13 cellular contexts compared by ENCODE assay signal in genomic region chr17:76527016-76527415, GRCh38. TPM values are rescaled to one million over a fixed set of nuclear protein-coding genes. Genes with fewer than 3 reads are reported as not detected.
DNase-seq lines count a peak whose midpoint lies in the region; ATAC-seq and TF ChIP-seq lines count a peak whose summit lies in the region.
"Not testable (repeated sequence)": the region's sequence is repeated elsewhere in the genome, so short reads cannot be mapped to it uniquely, and the experiment has no call there.
"Had no signal": no experiment of that assay in that cellular context is flagged by ENCODE, and none has a peak within 500 bp of the region (broad histone marks: within the 10 kb centered on the region; RNA-seq: fewer than 3 reads in every experiment).

No MANE protein-coding gene starts in this region.

- H2AFZ ChIP-seq in hepatocyte; neural progenitor cell (replicated peaks): not testable (repeated sequence)

- not testable (repeated sequence) for H4K20me1 ChIP-seq in hepatocyte (ENCODE audit: insufficient read depth, poor library complexity, severe bottlenecking); neural progenitor cell (ENCODE audit: low read depth)

- H3K4me3 Mint-ChIP-seq in activated naive CD8-positive, alpha-beta T cell treated with anti-CD3 and anti-CD28 coated beads for 36 hours: peak overlapping the region; percentile 0
- peak overlapping the region; percentile 9 to 26 for H3K4me3 Mint-ChIP-seq in effector memory CD8-positive, alpha-beta T cell
- peak overlapping the region; percentile 3 for H3K4me3 Mint-ChIP-seq in neural progenitor cell
- H3K4me3 Mint-ChIP-seq in stimulated activated naive B cell treated with anti-CD40 and anti-IgM and Interleukin-4, amounts not matched to agents 10 μg/mL and 1 μg/mL and 100 μg/mL, for 72 hours: peak overlapping the region; percentile 57 to 85

- H3K36me3 ChIP-seq in Peyer's patch; hepatocyte (replicated peaks; ENCODE audit: insufficient read depth, low read depth); neural progenitor cell; urinary bladder (ENCODE audit: insufficient read depth): not testable (repeated sequence)

- H3K9me3 Mint-ChIP-seq in activated naive CD8-positive, alpha-beta T cell treated with anti-CD3 and anti-CD28 coated beads for 36 hours; effector memory CD8-positive, alpha-beta T cell; neural progenitor cell; stimulated activated naive B cell treated with anti-CD40 and anti-IgM and Interleukin-4, amounts not matched to agents 10 μg/mL and 1 μg/mL and 100 μg/mL, for 72 hours: not testable (repeated sequence)

- peak overlapping the region; percentile 2 for H3K27ac Mint-ChIP-seq in activated naive CD8-positive, alpha-beta T cell treated with anti-CD3 and anti-CD28 coated beads for 36 hours
- peak overlapping the region; percentile 84 to 86 for H3K27ac Mint-ChIP-seq in effector memory CD8-positive, alpha-beta T cell
- H3K27ac Mint-ChIP-seq in neural progenitor cell: peak overlapping the region; percentile 7
- H3K27ac Mint-ChIP-seq in stimulated activated naive B cell treated with anti-CD40 and anti-IgM and Interleukin-4, amounts not matched to agents 10 μg/mL and 1 μg/mL and 100 μg/mL, for 72 hours: peak overlapping the region; percentile 27

- not testable (repeated sequence) for H3F3A ChIP-seq in neural progenitor cell (ENCODE audit: low read depth)

- H3K27ac ChIP-seq in Peyer's patch: peak overlapping the region; percentile 82 to 99 (median 89)
- H3K27ac ChIP-seq in hepatocyte: peak overlapping the region; percentile 98
- not testable (repeated sequence) for H3K27ac ChIP-seq in neural progenitor cell
- peak overlapping the region; percentile 92 for H3K27ac ChIP-seq in urinary bladder (ENCODE audit: low read depth)

- H3K79me2 ChIP-seq in hepatocyte; neural progenitor cell (ENCODE audit: low read depth): not testable (repeated sequence)

- H3K9me3 ChIP-seq in Peyer's patch; hepatocyte (ENCODE audit: low read depth); neural progenitor cell (ENCODE audit: low read depth): not testable (repeated sequence)

- not testable (repeated sequence) for H3K4me3 ChIP-seq in Peyer's patch; hepatocyte; neural progenitor cell; urinary bladder (ENCODE audit: low read depth, low read length)

- H3K9ac ChIP-seq in neural progenitor cell: not testable (repeated sequence)

- peak overlapping the region; percentile 65 for H3K4me2 ChIP-seq in hepatocyte
- not testable (repeated sequence) for H3K4me2 ChIP-seq in neural progenitor cell

- not testable (repeated sequence) for TF ChIP-seq POLR2A in Peyer's patch (IDR thresholded peaks at IDR 0.05)

- not testable (repeated sequence) for H3K27me3 Mint-ChIP-seq in activated naive CD8-positive, alpha-beta T cell treated with anti-CD3 and anti-CD28 coated beads for 36 hours; effector memory CD8-positive, alpha-beta T cell; stimulated activated naive B cell treated with anti-CD40 and anti-IgM and Interleukin-4, amounts not matched to agents 10 μg/mL and 1 μg/mL and 100 μg/mL, for 72 hours
- H3K27me3 Mint-ChIP-seq in neural progenitor cell (ENCODE audit: insufficient read depth, low read depth): peaks cover 14% of the 10 kb centered on the region

- TF ChIP-seq CTCF in Peyer's patch (IDR thresholded peaks at IDR 0.05); hepatocyte (IDR thresholded peaks at IDR 0.05; ENCODE audit: poor library complexity); neural progenitor cell (IDR thresholded peaks at IDR 0.05): not testable (repeated sequence)

- H3K4me1 ChIP-seq in Peyer's patch: peaks cover 4 to 59% (median 29%) of the 10 kb centered on the region in 4 donors
- peaks cover 56% of the 10 kb centered on the region for H3K4me1 ChIP-seq in hepatocyte (ENCODE audit: insufficient read depth)
- not testable (repeated sequence) for H3K4me1 ChIP-seq in neural progenitor cell; urinary bladder (ENCODE audit: insufficient read depth)

- ATAC-seq in effector memory CD8-positive, alpha-beta T cell (replicated peaks): not testable (repeated sequence)
- ATAC-seq in stimulated activated naive B cell treated with anti-CD40 and anti-IgM and Interleukin-4, amounts not matched to agents 10 μg/mL and 1 μg/mL and 100 μg/mL, for 72 hours (replicated peaks): peak in 1 of 2 donors; percentile 4

- H3K9me2 ChIP-seq in hepatocyte (replicated peaks; ENCODE audit: insufficient read depth): not testable (repeated sequence)

- H3K4me1 Mint-ChIP-seq in activated naive CD8-positive, alpha-beta T cell treated with anti-CD3 and anti-CD28 coated beads for 36 hours: peaks cover 27% of the 10 kb centered on the region
- peaks cover 21 to 27% of the 10 kb centered on the region in 2 donors for H3K4me1 Mint-ChIP-seq in effector memory CD8-positive, alpha-beta T cell (ENCODE audit: low read depth in 2 of 2)
- peaks cover 32% of the 10 kb centered on the region for H3K4me1 Mint-ChIP-seq in neural progenitor cell
- peaks cover 46 to 76% of the 10 kb centered on the region in 2 donors for H3K4me1 Mint-ChIP-seq in stimulated activated naive B cell treated with anti-CD40 and anti-IgM and Interleukin-4, amounts not matched to agents 10 μg/mL and 1 μg/mL and 100 μg/mL, for 72 hours

- H3K27me3 ChIP-seq in Peyer's patch, hepatocyte: not testable (repeated sequence)
- H3K27me3 ChIP-seq in neural progenitor cell: peaks cover 16% of the 10 kb centered on the region

- not testable (repeated sequence) for H3K36me3 Mint-ChIP-seq in activated naive CD8-positive, alpha-beta T cell treated with anti-CD3 and anti-CD28 coated beads for 36 hours; effector memory CD8-positive, alpha-beta T cell (ENCODE audit: insufficient read depth); neural progenitor cell; stimulated activated naive B cell treated with anti-CD40 and anti-IgM and Interleukin-4, amounts not matched to agents 10 μg/mL and 1 μg/mL and 100 μg/mL, for 72 hours

- DNase-seq in DMS53 (lab: John Stamatoyannopoulos, UW): peak; percentile 41
- not testable (repeated sequence) for DNase-seq in Peyer's patch; activated naive CD8-positive, alpha-beta T cell treated with anti-CD3 and anti-CD28 coated beads for 36 hours; effector memory CD8-positive, alpha-beta T cell; hepatocyte (ENCODE audit: low spot score); neural progenitor cell (ENCODE audit: low spot score); stimulated activated naive B cell treated with anti-CD40 and anti-IgM and Interleukin-4, amounts not matched to agents 10 μg/mL and 1 μg/mL and 100 μg/mL, for 72 hours

- WGBS in hepatocyte (ENCODE audit: low lambda C conversion rate, missing lambda C conversion rate): 53% methylated on average over 5 of the region's 9 CpGs
- WGBS in urinary bladder: 58% methylated on average over 9 of the region's 9 CpGs

RNA-seq across cellular contexts. Expression of gene CYGB, which starts 10.5 kb away (rescaled TPM):
- 10 to 100 TPM in 3 of 4 donors, 1 to 10 TPM in 1; 5.8 to 81.7 (median 11.1) TPM for total RNA-seq in Peyer's patch
- total RNA-seq in activated naive CD8-positive, alpha-beta T cell treated with anti-CD3 and anti-CD28 coated beads for 36 hours: under 1 TPM; 0.33 to 0.62 TPM
- 7.8 and 15.5 TPM in 2 replicates for total RNA-seq in hepatocyte
- 13.8 and 19.2 TPM in 2 replicates for polyA plus RNA-seq in hepatocyte
- 1.1 TPM in 1 of 2 replicates, not detected in the other for total RNA-seq in neural progenitor cell (ENCODE audit: low replicate concordance)
- total RNA-seq in urinary bladder: 14.4 TPM
- polyA plus RNA-seq in urinary bladder: 68.7 TPM
- total RNA-seq: activated CD4-positive, alpha-beta memory T cell treated with anti-CD3 and anti-CD28 coated beads for 36 hours had no signal

RNA-seq across cellular contexts. Expression of gene PRCD, which starts 12.8 kb away (rescaled TPM):
- 10 to 100 TPM in 1 of 4 donors, 1 to 10 TPM in 1, not detected in 2; 1.2 to 10.7 TPM for total RNA-seq in Peyer's patch
- under 1 TPM; 0.36 to 0.66 TPM for total RNA-seq in activated naive CD8-positive, alpha-beta T cell treated with anti-CD3 and anti-CD28 coated beads for 36 hours
- total RNA-seq in hepatocyte: 2.0 and 2.7 TPM in 2 replicates
- polyA plus RNA-seq in hepatocyte: 10.2 and 11.6 TPM in 2 replicates
- 0.09 TPM in 1 of 2 replicates, not detected in the other for total RNA-seq in neural progenitor cell (ENCODE audit: low replicate concordance)
- 7.1 TPM for total RNA-seq in urinary bladder
- 10.6 TPM for polyA plus RNA-seq in urinary bladder
- total RNA-seq: activated CD4-positive, alpha-beta memory T cell treated with anti-CD3 and anti-CD28 coated beads for 36 hours; H4; HT1080; T-helper 2 cell treated with Interferon-gamma antibody and Interleukin-4, amounts not matched to agents 100 ng/mL and 5 ng/mL, for 36 hours had no signal

RNA-seq across cellular contexts. Expression of gene RHBDF2, which starts 25.8 kb away (rescaled TPM):
- total RNA-seq in Peyer's patch (100 to 1,000 TPM in 1 of 4 donors, 10 to 100 TPM in 2, 1 to 10 TPM in 1; 8.8 to 225 (median 33.0) TPM), hepatocyte (4.9 and 5.5 TPM in 2 replicates), neural progenitor cell (ENCODE audit: low replicate concordance) (0.79 and 5.0 TPM in 2 replicates), urinary bladder (4.2 TPM)
- 10 to 100 TPM; 20.7 to 22.2 TPM for total RNA-seq in activated naive CD8-positive, alpha-beta T cell treated with anti-CD3 and anti-CD28 coated beads for 36 hours
- polyA plus RNA-seq in hepatocyte (11.0 and 11.7 TPM in 2 replicates), urinary bladder (17.2 TPM)

RNA-seq across cellular contexts. Expression of gene ST6GALNAC2, which starts 58.6 kb away (rescaled TPM):
- total RNA-seq in Peyer's patch (1 to 10 TPM in 1 of 4 donors, under 1 TPM in 1, not detected in 2; 0.94 to 2.5 TPM), hepatocyte (1.4 and 2.3 TPM in 2 replicates), neural progenitor cell (ENCODE audit: low replicate concordance) (0.28 TPM in 1 of 2 replicates, not detected in the other), urinary bladder (10.3 TPM)
- total RNA-seq in activated naive CD8-positive, alpha-beta T cell treated with anti-CD3 and anti-CD28 coated beads for 36 hours: not detected
- polyA plus RNA-seq in hepatocyte (1.8 and 2.8 TPM in 2 replicates), urinary bladder (7.6 TPM)
- total RNA-seq: HT1080; T-helper 2 cell treated with Interferon-gamma antibody and Interleukin-4, amounts not matched to agents 100 ng/mL and 5 ng/mL, for 36 hours had no signal

RNA-seq across cellular contexts. Expression of gene AANAT, which starts 59.6 kb away (rescaled TPM):
- total RNA-seq in Peyer's patch (not detected), hepatocyte (0.84 TPM in 1 of 2 replicates, not detected in the other), neural progenitor cell (ENCODE audit: low replicate concordance) (not detected in 2 replicates), urinary bladder (not detected)
- under 1 TPM in 1 of 2 experiments, not detected in 1; 0.36 TPM for total RNA-seq in activated naive CD8-positive, alpha-beta T cell treated with anti-CD3 and anti-CD28 coated beads for 36 hours
- polyA plus RNA-seq in hepatocyte (0.92 TPM in 1 of 2 replicates, not detected in the other), urinary bladder (not detected)
- total RNA-seq: activated CD4-positive, alpha-beta memory T cell treated with anti-CD3 and anti-CD28 coated beads for 36 hours; H4; omental fat pad; T-helper 2 cell treated with Interferon-gamma antibody and Interleukin-4, amounts not matched to agents 100 ng/mL and 5 ng/mL, for 36 hours had no signal

Comparison
In these comparisons a context has a peak if more than half of its experiments do, and no peak if none do; other contexts are left out.
1. H3K27ac Mint-ChIP-seq: peak in every context shown above with its lines; median percentile 85 in effector memory CD8-positive, alpha-beta T cell; 27 in stimulated activated naive B cell treated with anti-CD40 and anti-IgM and Interleukin-4, amounts not matched to agents 10 μg/mL and 1 μg/mL and 100 μg/mL, for 72 hours; 7 in neural progenitor cell; 2 in activated naive CD8-positive, alpha-beta T cell treated with anti-CD3 and anti-CD28 coated beads for 36 hours.
2. H3K4me3 Mint-ChIP-seq: peak in every context shown above with its lines; median percentile 71 in stimulated activated naive B cell treated with anti-CD40 and anti-IgM and Interleukin-4, amounts not matched to agents 10 μg/mL and 1 μg/mL and 100 μg/mL, for 72 hours; 18 in effector memory CD8-positive, alpha-beta T cell; 3 in neural progenitor cell; 0 in activated naive CD8-positive, alpha-beta T cell treated with anti-CD3 and anti-CD28 coated beads for 36 hours.